8 cellular contexts compared by ENCODE assay signal in the genomic region with DNA sequence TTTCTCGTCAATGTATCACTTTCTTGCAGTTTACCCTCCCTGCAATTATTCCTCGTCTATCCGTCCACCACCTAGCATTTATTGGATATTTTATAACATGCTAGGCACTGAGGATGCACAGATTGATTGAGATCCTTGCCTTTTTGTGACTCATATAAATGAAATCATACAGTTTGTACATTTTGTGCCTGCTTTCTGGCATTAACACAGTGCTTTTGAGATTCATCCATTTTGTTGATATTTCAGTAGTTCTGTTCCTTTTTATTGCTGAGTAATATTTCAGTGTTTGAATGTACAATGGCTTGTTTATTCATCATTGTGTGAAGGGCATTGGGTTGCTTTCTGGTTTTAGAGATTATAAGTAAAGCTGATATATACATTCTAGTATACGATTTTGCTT. TPM values are rescaled to one million over a fixed set of nuclear protein-coding genes. Genes with fewer than 3 reads are reported as not detected.
DNase-seq lines count a peak whose midpoint lies in the region; ATAC-seq and TF ChIP-seq lines count a peak whose summit lies in the region.

No MANE protein-coding gene starts in this region.

- peaks cover 4% of the 10 kb centered on the region for H3K36me3 Mint-ChIP-seq in CD4-positive, CD25-positive, alpha-beta regulatory T cell
- peaks cover 15% of the 10 kb centered on the region for H3K36me3 Mint-ChIP-seq in effector memory CD8-positive, alpha-beta T cell (ENCODE audit: insufficient read depth)
- H3K36me3 Mint-ChIP-seq in neural crest cell (ENCODE audit: low read depth): peaks cover 5% of the 10 kb centered on the region

- peak overlapping the region; percentile 95 for H3K27ac ChIP-seq in CD4-positive, CD25-positive, alpha-beta regulatory T cell (ENCODE audit: insufficient read depth, low read length, poor library complexity, severe bottlenecking)

- H3K4me3 ChIP-seq in CD4-positive, CD25-positive, alpha-beta regulatory T cell (ENCODE audit: low read depth, low read length): peak overlapping the region; percentile 86
- peak overlapping the region; percentile 77 for H3K4me3 ChIP-seq in NT2/D1 (ENCODE audit: insufficient read length, low read depth)

- no peaks in the 10 kb centered on the region for H3K27me3 Mint-ChIP-seq in CD4-positive, CD25-positive, alpha-beta regulatory T cell
- peaks cover 0 to 6% of the 10 kb centered on the region in 2 donors for H3K27me3 Mint-ChIP-seq in effector memory CD8-positive, alpha-beta T cell
- H3K27me3 Mint-ChIP-seq in neural crest cell (ENCODE audit: low read depth): no peaks in the 10 kb centered on the region

- H3K4me1 ChIP-seq in CD4-positive, CD25-positive, alpha-beta regulatory T cell (ENCODE audit: control insufficient read depth, insufficient read depth, low read length, poor library complexity, severe bottlenecking): peaks cover 17% of the 10 kb centered on the region
- no peaks in the 10 kb centered on the region for H3K4me1 ChIP-seq in NT2/D1 (ENCODE audit: insufficient read depth, insufficient read length)

- no peaks in the 10 kb centered on the region for H3K36me3 ChIP-seq in CD4-positive, CD25-positive, alpha-beta regulatory T cell (ENCODE audit: control insufficient read depth, insufficient read depth, low read length)
- H3K36me3 ChIP-seq in NT2/D1 (ENCODE audit: insufficient read depth, insufficient read length, low read length): no peaks in the 10 kb centered on the region

- H3K4me1 Mint-ChIP-seq in CD4-positive, CD25-positive, alpha-beta regulatory T cell: peaks cover 28 to 44% (median 40%) of the 10 kb centered on the region in 4 donors
- peaks cover 26 to 45% of the 10 kb centered on the region in 2 donors for H3K4me1 Mint-ChIP-seq in effector memory CD8-positive, alpha-beta T cell (ENCODE audit: low read depth in 2 of 2)
- peaks cover 27% of the 10 kb centered on the region for H3K4me1 Mint-ChIP-seq in neural crest cell

- no peaks in the 10 kb centered on the region for H3K9me3 ChIP-seq in CD4-positive, CD25-positive, alpha-beta regulatory T cell (ENCODE audit: control insufficient read depth in 2 of 2, low read length in 2 of 2)
- H3K9me3 ChIP-seq in NT2/D1 (ENCODE audit: insufficient read depth, low read length): no peaks in the 10 kb centered on the region

- H3K9ac ChIP-seq in NT2/D1 (ENCODE audit: insufficient read length, low read depth): peak overlapping the region; percentile 69

- H3K4me3 Mint-ChIP-seq in CD4-positive, CD25-positive, alpha-beta regulatory T cell: peak overlapping the region; percentile 78 to 97 (median 96)
- H3K4me3 Mint-ChIP-seq in effector memory CD8-positive, alpha-beta T cell: peak overlapping the region; percentile 97 to 98
- H3K4me3 Mint-ChIP-seq in neural crest cell: peak overlapping the region; percentile 99

- H3K9me3 Mint-ChIP-seq in CD4-positive, CD25-positive, alpha-beta regulatory T cell: peaks cover 0 to 1% (median 0%) of the 10 kb centered on the region in 7 donors
- no peaks in the 10 kb centered on the region for H3K9me3 Mint-ChIP-seq in effector memory CD8-positive, alpha-beta T cell
- no peaks in the 10 kb centered on the region for H3K9me3 Mint-ChIP-seq in neural crest cell

- no peak for DNase-seq in CD4-positive, CD25-positive, alpha-beta regulatory T cell
- no peak for DNase-seq in NT2/D1 (ENCODE audit: low read depth, low spot score)
- DNase-seq in effector memory CD8-positive, alpha-beta T cell: no peak
- no peak for DNase-seq in neural crest cell (ENCODE audit: low read depth, low spot score)
- DNase-seq in SIG-M5 (lab: John Stamatoyannopoulos, UW): no peak
- no peak for DNase-seq in middle frontal gyrus (ENCODE audit: extremely low spot score, low spot score)
- no peak for DNase-seq in NCI-H1092 (lab: John Stamatoyannopoulos, UW)
- no peak for DNase-seq in amygdala (lab: John Stamatoyannopoulos, UW)

- ATAC-seq in CD4-positive, CD25-positive, alpha-beta regulatory T cell (ENCODE audit: low read depth in 2 of 2): no peak
- ATAC-seq in effector memory CD8-positive, alpha-beta T cell (replicated peaks): no peak

- no peak for TF ChIP-seq CTCF in neural crest cell (conservative IDR thresholded peaks at IDR 0.05)

- H3K27ac Mint-ChIP-seq in CD4-positive, CD25-positive, alpha-beta regulatory T cell: peak overlapping the region; percentile 97 to 99 (median 99)
- H3K27ac Mint-ChIP-seq in effector memory CD8-positive, alpha-beta T cell: peak overlapping the region; percentile 99 to 100
- peak overlapping the region; percentile 68 for H3K27ac Mint-ChIP-seq in neural crest cell (ENCODE audit: unreplicated experiment)

- H3K27me3 ChIP-seq in CD4-positive, CD25-positive, alpha-beta regulatory T cell (ENCODE audit: control insufficient read depth, insufficient read depth, low read length): no peaks in the 10 kb centered on the region
- no peaks in the 10 kb centered on the region for H3K27me3 ChIP-seq in NT2/D1 (ENCODE audit: insufficient read depth, insufficient read length)

RNA-seq across cellular contexts. Expression of gene TBC1D19, which starts 0.8 kb away (rescaled TPM):
- 7.8 TPM for total RNA-seq in CD4-positive, CD25-positive, alpha-beta regulatory T cell
- polyA plus RNA-seq in CD4-positive, CD25-positive, alpha-beta regulatory T cell: 1 to 10 TPM; 3.1 to 5.8 (median 4.7) TPM
- total RNA-seq in neural crest cell: 9.2 and 11.7 TPM in 2 replicates
